11 cellular contexts compared by ENCODE assay signal in the genomic region with DNA sequence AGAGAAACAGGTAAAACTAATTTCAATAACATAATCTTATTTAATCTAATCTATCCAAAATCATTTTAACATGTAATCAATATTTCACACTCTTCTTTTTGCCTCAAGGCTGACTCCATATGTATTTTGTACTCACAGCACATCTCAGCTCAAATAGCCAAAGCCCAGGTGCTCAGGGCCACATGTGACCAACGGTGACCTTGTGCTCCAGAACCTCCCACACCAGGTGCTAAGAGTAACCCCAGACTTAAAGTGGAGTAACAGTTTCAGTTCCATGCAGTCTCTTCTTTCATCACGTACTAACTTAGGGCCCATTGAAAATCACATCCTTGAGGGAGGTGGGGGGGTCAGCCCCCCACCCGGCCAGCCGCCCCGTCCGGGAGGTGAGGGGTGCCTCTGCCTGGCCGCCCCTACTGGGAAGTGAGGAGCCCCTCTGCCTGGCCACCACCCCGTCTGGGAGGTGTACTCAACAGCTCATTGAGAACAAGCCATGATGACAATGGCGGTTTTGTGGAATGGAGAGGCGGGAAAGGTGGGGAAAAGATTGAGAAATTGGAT. TPM values are rescaled to one million over a fixed set of nuclear protein-coding genes. Genes with fewer than 3 reads are reported as not detected.
DNase-seq lines count a peak whose midpoint lies in the region; ATAC-seq, FAIRE-seq and TF ChIP-seq lines count a peak whose summit lies in the region.
"Had no signal": no experiment of that assay in that cellular context is flagged by ENCODE, and none has a peak within 500 bp of the region (broad histone marks: within the 10 kb centered on the region; RNA-seq: fewer than 3 reads in every experiment).

No MANE protein-coding gene starts in this region.

- 81 to 84% methylated on average over 9 to 10 of the region's 10 CpGs for WGBS in pancreas, 2 donors

- peaks cover 46% of the 10 kb centered on the region for H3K36me3 Mint-ChIP-seq in activated naive CD4-positive, alpha-beta T cell treated with anti-CD3 and anti-CD28 coated beads, Interleukin-2, amount 10 ng/mL, durations not matched to agents 7 days and 5 days

- no peaks in the 10 kb centered on the region for H3K27me3 ChIP-seq in pancreas

- H3K4me3 Mint-ChIP-seq in activated naive CD4-positive, alpha-beta T cell treated with anti-CD3 and anti-CD28 coated beads, Interleukin-2, amount 10 ng/mL, durations not matched to agents 7 days and 5 days = no peak overlapping the region
- H3K4me3 Mint-ChIP-seq: naive thymus-derived CD8-positive, alpha-beta T cell had no signal

- DNase-seq in activated naive CD4-positive, alpha-beta T cell treated with anti-CD3 and anti-CD28 coated beads, Interleukin-2, amount 10 ng/mL, durations not matched to agents 7 days and 5 days = no peak
- no peak for DNase-seq in activated naive CD4-positive, alpha-beta T cell (lab: John Stamatoyannopoulos, UW)
- DNase-seq in pancreas (peak in 2 of 6 donors; percentile 39 to 43), coronary artery (ENCODE audit: low spot score) (no peak), DMS79 treated with DMSO at 0.1 percent for 48 hours (lab: John Stamatoyannopoulos, UW) (no peak)
- DNase-seq: central memory CD4-positive, alpha-beta T cell; naive thymus-derived CD8-positive, alpha-beta T cell; NCI-H69 had no signal

- H3K27me3 Mint-ChIP-seq in activated naive CD4-positive, alpha-beta T cell treated with anti-CD3 and anti-CD28 coated beads, Interleukin-2, amount 10 ng/mL, durations not matched to agents 7 days and 5 days = no peaks in the 10 kb centered on the region
- H3K27me3 Mint-ChIP-seq: naive thymus-derived CD8-positive, alpha-beta T cell had no signal

- intact Hi-C loops in pancreas (cut with DNase I) = no loop called here

- H3K36me3 ChIP-seq in pancreas = no peaks in the 10 kb centered on the region

- no peak for FAIRE-seq in pancreas (lab: Jason Lieb, UNC)

- H3K4me3 ChIP-seq in pancreas (no peak overlapping the region), coronary artery (no peak overlapping the region)

- H3K9me3 ChIP-seq in pancreas = no peaks in the 10 kb centered on the region

- TF ChIP-seq CTCF in pancreas (IDR thresholded peaks at IDR 0.05) (no peak), coronary artery (IDR thresholded peaks at IDR 0.05) (no peak)

- H3K27ac ChIP-seq in pancreas (no peak overlapping the region), coronary artery (no peak overlapping the region)

- H3K9me3 Mint-ChIP-seq in activated naive CD4-positive, alpha-beta T cell treated with anti-CD3 and anti-CD28 coated beads, Interleukin-2, amount 10 ng/mL, durations not matched to agents 7 days and 5 days = no peaks in the 10 kb centered on the region
- H3K9me3 Mint-ChIP-seq: naive thymus-derived CD8-positive, alpha-beta T cell had no signal

- no peaks in the 10 kb centered on the region for H3K4me1 ChIP-seq in pancreas

- CTCF ChIA-PET in activated naive CD4-positive, alpha-beta T cell treated with anti-CD3 and anti-CD28 coated beads, Interleukin-2, amount 10 ng/mL, durations not matched to agents 7 days and 5 days (lab: Charles Lee) = no interaction called here

- ATAC-seq in GM21576 (IDR thresholded peaks at IDR 0.05; ENCODE audit: unreplicated experiment) = peak; percentile 44
- peak; percentile 63 for ATAC-seq in HG03354 (IDR thresholded peaks at IDR 0.05; ENCODE audit: poor library complexity, severe bottlenecking, unreplicated experiment)
- peak; percentile 69 to 93 (median 86) for ATAC-seq in pancreas
- ATAC-seq in HG03196 (IDR thresholded peaks at IDR 0.05; ENCODE audit: unreplicated experiment) = no peak
- ATAC-seq: naive thymus-derived CD8-positive, alpha-beta T cell had no signal

- H3K4me1 Mint-ChIP-seq in activated naive CD4-positive, alpha-beta T cell treated with anti-CD3 and anti-CD28 coated beads, Interleukin-2, amount 10 ng/mL, durations not matched to agents 7 days and 5 days = peaks cover 26% of the 10 kb centered on the region
- H3K4me1 Mint-ChIP-seq: naive thymus-derived CD8-positive, alpha-beta T cell had no signal

- peak overlapping the region; percentile 82 for H3K27ac Mint-ChIP-seq in activated naive CD4-positive, alpha-beta T cell treated with anti-CD3 and anti-CD28 coated beads, Interleukin-2, amount 10 ng/mL, durations not matched to agents 7 days and 5 days

RNA-seq across cellular contexts. Expression of a gene that starts 47.3 kb away (rescaled TPM):
- total RNA-seq in pancreas = 1 to 10 TPM; 1.9 to 4.0 (median 3.2) TPM
- polyA plus RNA-seq in pancreas = 1 to 10 TPM; 1.4 to 1.9 TPM
